ENCODE assay signal across 8 cellular contexts in genomic region chr3:73508330-73508954, GRCh38.
DNase-seq lines count a peak whose midpoint lies in the region; ATAC-seq and TF ChIP-seq lines count a peak whose summit lies in the region.

No MANE protein-coding gene starts in this region.

- H2AFZ ChIP-seq in PC-3 (ENCODE audit: low read length): no peak overlapping the region

- H3K9me2 ChIP-seq in PC-3 (replicated peaks; ENCODE audit: low read length): no peaks in the 10 kb centered on the region

- POLR2A ChIA-PET in PC-3 (lab: Charles Lee; ENCODE audit: unreplicated experiment): no interaction called here

- H3K79me2 ChIP-seq in PC-3 (ENCODE audit: low read length): no peaks in the 10 kb centered on the region

- CTCF ChIA-PET in PC-3 (lab: Charles Lee): no interaction called here

- 12 to 16% methylated on average over 6 of the region's 6 CpGs for WGBS in lower leg skin, 2 donors
- WGBS in transverse colon (ENCODE audit: low coverage in 1 of 2), 2 donors: 7 to 14% methylated on average over 1 to 6 of the region's 6 CpGs

- ATAC-seq in GM21390 (IDR thresholded peaks at IDR 0.05; ENCODE audit: unreplicated experiment): peak; percentile 68
- peak; percentile 65 for ATAC-seq in PC-3
- ATAC-seq in HG02970 (IDR thresholded peaks at IDR 0.05; ENCODE audit: low FRiP score, unreplicated experiment): no peak

- in situ Hi-C loops in KBM-7 (cut with MboI; ENCODE audit: low pct_unique_long_range_greater_than_20kb, low sequenced_read_pairs) (no loop called here), transverse colon (cut with MboI; ENCODE audit: low pct_ligation_motif_present in 1 of 4, low pct_unique_long_range_greater_than_20kb in 1 of 4, low sequenced_read_pairs in 3 of 4) (loop anchor here (10.0 to 25.0 kb wide), 4 partner anchors 104 to 346 kb away; partner anchors contain the start of gene PDZRN3 (in 1 of the 4))

- DNase-seq in EL (peak; percentile 68), KBM-7 (peak; percentile 37), PC-3 (peak; percentile 62), lower leg skin (ENCODE audit: low spot score in 2 of 2) (peak; percentile 54 to 83), transverse colon (peak; percentile 54)

- no peak overlapping the region for H3K9ac ChIP-seq in PC-3 (ENCODE audit: low read length)

- H4K20me1 ChIP-seq in PC-3 (ENCODE audit: low read length): no peaks in the 10 kb centered on the region

- BruUV-seq in PC-3 (replicated peaks; lab: Mats Ljungman, UMichigan): no TSS peak

- intact Hi-C loops in PC-3 (cut with micrococcal nuclease): no loop called here
- intact Hi-C loops in lower leg skin (cut with DNase I; ENCODE audit: low total_unique reads): loop anchor here (5.0 kb wide), 1 partner anchor 339 kb away; no protein-coding TSS in a partner anchor
- intact Hi-C loops in transverse colon (cut with DNase I; ENCODE audit: low total_unique reads): loop anchor here (5.0 kb wide), 1 partner anchor 344 kb away; no protein-coding TSS in a partner anchor

- peak; percentile 86 for TF ChIP-seq CTCF in PC-3 (conservative IDR thresholded peaks at IDR 0.05; ENCODE audit: low read depth, low read length)
- TF ChIP-seq CTCF in lower leg skin (IDR thresholded peaks at IDR 0.05): peak in 1 of 3 donors; percentile 59
- peak; percentile 71 to 81 (median 76) for TF ChIP-seq CTCF in transverse colon (IDR thresholded peaks at IDR 0.05)

- H3K4me1 ChIP-seq in PC-3 (ENCODE audit: insufficient read depth, low read length): no peaks in the 10 kb centered on the region
- H3K4me1 ChIP-seq in transverse colon: peaks cover 19 to 73% (median 55%) of the 10 kb centered on the region in 4 donors

- no peak overlapping the region for H3K4me2 ChIP-seq in PC-3 (ENCODE audit: low read length)

- no peak overlapping the region for H3K27ac ChIP-seq in PC-3 (ENCODE audit: low read length)
- H3K27ac ChIP-seq in cingulate gyrus (ENCODE audit: low read depth, low read length): peak overlapping the region; percentile 42
- H3K27ac ChIP-seq in transverse colon: peak overlapping the region; percentile 77 to 86 (median 84)

- H3K27me3 ChIP-seq in PC-3 (ENCODE audit: low read length) (peaks cover 36% of the 10 kb centered on the region), transverse colon (no peaks in the 10 kb centered on the region)

- H3K9me3 ChIP-seq in PC-3 (ENCODE audit: low read length): no peaks in the 10 kb centered on the region
- no peaks in the 10 kb centered on the region for H3K9me3 ChIP-seq in transverse colon

- TF ChIP-seq EP300 in transverse colon (IDR thresholded peaks at IDR 0.05; ENCODE audit: low read depth): no peak

- TF ChIP-seq POLR2A in lower leg skin (IDR thresholded peaks at IDR 0.05) (no peak), transverse colon (IDR thresholded peaks at IDR 0.05) (no peak)

- H3K4me3 ChIP-seq in PC-3 (ENCODE audit: low read length): no peak overlapping the region
- H3K4me3 ChIP-seq in lower leg skin (ENCODE audit: low read depth, poor library complexity, severe bottlenecking): no peak overlapping the region
- no peak overlapping the region for H3K4me3 ChIP-seq in transverse colon

- H3K36me3 ChIP-seq in PC-3 (ENCODE audit: low read depth, low read length): no peaks in the 10 kb centered on the region
- no peaks in the 10 kb centered on the region for H3K36me3 ChIP-seq in transverse colon

- no peaks in the 10 kb centered on the region for H3F3A ChIP-seq in PC-3 (ENCODE audit: low read length, unreplicated experiment)
